10 cellular contexts compared by ENCODE assay signal in the genomic region with DNA sequence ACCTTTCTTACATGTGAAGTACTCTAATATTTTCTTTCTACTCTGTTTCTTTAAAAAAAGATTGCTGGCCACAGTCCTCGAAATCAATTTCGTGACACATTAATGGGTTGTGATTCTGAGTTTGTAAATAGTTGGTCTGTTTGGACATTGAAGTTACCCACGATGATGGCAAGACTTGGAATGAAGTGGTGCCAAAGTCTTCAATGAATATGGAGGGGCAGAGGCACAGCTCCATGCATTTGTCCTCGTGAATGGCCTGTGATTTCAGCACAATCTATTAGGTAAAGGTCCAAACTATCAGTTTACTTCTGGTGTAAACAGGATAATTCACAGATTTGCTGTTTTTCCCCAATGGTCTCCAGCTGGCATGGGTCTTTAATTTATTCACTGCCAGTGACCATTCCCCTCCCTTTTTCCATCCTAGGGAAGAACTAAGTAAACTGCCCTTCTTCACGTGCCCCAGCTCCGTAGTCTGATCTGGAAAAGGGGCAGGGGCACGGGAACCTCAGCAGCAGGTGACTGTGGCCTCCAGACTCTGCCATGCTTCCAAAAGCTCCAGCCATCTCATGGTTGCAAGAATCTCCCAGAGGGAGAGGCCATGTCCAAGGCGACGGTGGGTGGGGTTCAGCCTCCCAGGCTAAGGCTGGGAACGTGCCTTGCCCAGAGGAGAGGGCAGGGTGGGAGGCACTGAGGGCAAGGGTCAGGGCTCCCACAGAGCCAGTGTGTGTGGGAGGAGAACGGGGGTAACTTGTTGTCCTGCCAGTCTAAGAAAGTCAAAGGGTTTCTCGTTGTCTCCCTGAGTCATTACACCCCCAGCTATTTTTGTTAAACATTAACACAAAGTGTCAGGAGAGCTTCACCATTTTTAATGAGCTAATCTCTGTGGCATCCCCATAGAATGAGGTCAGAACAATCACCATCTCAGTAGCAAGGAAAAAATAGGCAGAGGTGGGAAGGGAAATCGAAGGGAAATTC. TPM values are rescaled to one million over a fixed set of nuclear protein-coding genes. Genes with fewer than 3 reads are reported as not detected.
DNase-seq lines count a peak whose midpoint lies in the region; ATAC-seq, FAIRE-seq and TF ChIP-seq lines count a peak whose summit lies in the region.
"Had no signal": no experiment of that assay in that cellular context is flagged by ENCODE, and none has a peak within 500 bp of the region (broad histone marks: within the 10 kb centered on the region; RNA-seq: fewer than 3 reads in every experiment).

No MANE protein-coding gene starts in this region.

- H3K27ac ChIP-seq in GM12878 (ENCODE audit: control insufficient read depth, insufficient read depth), result no peak overlapping the region
- H3K27ac ChIP-seq in stomach smooth muscle (ENCODE audit: low read length), result peak overlapping the region; percentile 85
- H3K27ac ChIP-seq: upper lobe of left lung had no signal

- H2AFZ ChIP-seq in GM12878 (ENCODE audit: control insufficient read depth, low read depth, low read length), result no peak overlapping the region

- POLR2A ChIA-PET in GM12878 (lab: Charles Lee), result interaction anchor here (0.7 to 1.4 kb wide), 3 partner anchors 17 to 291 kb away, joined by 3 read pairs; a partner anchor contains a TSS

- H3K4me3 ChIP-seq in GM12878, result no peak overlapping the region
- H3K4me3 ChIP-seq in stomach smooth muscle (ENCODE audit: low read length in 2 of 2), result peak overlapping the region in 1 of 2 donors; percentile 15
- H3K4me3 ChIP-seq: upper lobe of left lung had no signal

- DNase-seq in GM12878 (ENCODE audit: low read depth, low spot score), result no peak
- peak; percentile 63 for DNase-seq in left lobe of liver (ENCODE audit: low spot score)
- DNase-seq in GM12892 (ENCODE audit: insufficient read length), result no peak
- DNase-seq in NCI-H1436 treated with DMSO at 0.1 percent for 48 hours (lab: John Stamatoyannopoulos, UW), result no peak
- no peak for DNase-seq in hypothalamus (lab: John Stamatoyannopoulos, UW)
- DNase-seq: NCI-H1105, upper lobe of left lung had no signal

- no TSS peak for BruUV-seq in GM12878 (replicated peaks; lab: Mats Ljungman, UMichigan)

- CTCF ChIA-PET in GM12878 (lab: Yijun Ruan, JAX), result interaction anchor here (0.7 to 3.7 kb wide), 6 partner anchors 11 to 288 kb away, joined by 3 to 21 read pairs (median 6); no protein-coding TSS in a partner anchor

- no peak overlapping the region for H3K4me2 ChIP-seq in GM12878 (ENCODE audit: control insufficient read depth, insufficient read depth)

- H3K9ac ChIP-seq in GM12878 (ENCODE audit: control insufficient read depth, insufficient read depth, low read length) (no peak overlapping the region), stomach smooth muscle (ENCODE audit: low read length in 2 of 2) (peak overlapping the region in 1 of 2 donors; percentile 5)

- TF ChIP-seq RAD21 in GM12878 (IDR thresholded peaks at IDR 0.05; ENCODE audit: insufficient read depth, low read depth, low read length), result no peak

- H4K20me1 ChIP-seq in GM12878 (ENCODE audit: control insufficient read depth, insufficient read depth), result no peaks in the 10 kb centered on the region

- RAD21 ChIA-PET in GM12878 (lab: Charles Lee; ENCODE audit: unreplicated experiment), result interaction anchor here (1.6 to 3.7 kb wide), 4 partner anchors 11 to 36 kb away, joined by 4 to 40 read pairs (median 6); a partner anchor contains a TSS

- no peak for TF ChIP-seq CTCF in GM12878 (IDR thresholded peaks at IDR 0.05 in 2 of 3, conservative IDR thresholded peaks at IDR 0.05 in 1 of 3; ENCODE audit: control insufficient read depth in 2 of 3, extremely low read depth in 1 of 3, insufficient read depth in 1 of 3, low read depth in 3 of 3, low read length in 3 of 3)

- intact Hi-C loops in GM12878 (cut with micrococcal nuclease; ENCODE audit: unreplicated experiment), result no loop called here

- TF ChIP-seq EP300 in GM12878 (IDR thresholded peaks at IDR 0.05; ENCODE audit: borderline replicate concordance in 1 of 2, control insufficient read depth in 1 of 2, low read depth in 2 of 2, low read length in 2 of 2), result no peak

- H3K27me3 ChIP-seq in GM12878 (replicated peaks in 1 of 2; ENCODE audit: control insufficient read depth in 2 of 2, insufficient read depth in 2 of 2, low read length in 1 of 2) (no peaks in the 10 kb centered on the region), stomach smooth muscle (ENCODE audit: control insufficient read depth in 1 of 2, insufficient read depth in 2 of 2, low read length in 2 of 2) (no peaks in the 10 kb centered on the region)
- H3K27me3 ChIP-seq: upper lobe of left lung had no signal

- in situ Hi-C loops in GM12878 (cut with MboI), result no loop called here

- no peak for FAIRE-seq in GM12878 (lab: Jason Lieb, UNC)
- FAIRE-seq in GM12892 (lab: Jason Lieb, UNC), result no peak

- no peak for TF ChIP-seq POLR2A in GM12878 (IDR thresholded peaks at IDR 0.05; ENCODE audit: low read depth, low read length)
- TF ChIP-seq POLR2A in GM12892 (IDR thresholded peaks at IDR 0.05; ENCODE audit: low read depth, low read length), result no peak

- 28% methylated on average over 13 of the region's 13 CpGs for WGBS in GM12878 (ENCODE audit: insufficient coverage, insufficient replicate concordance, low lambda C conversion rate, missing lambda C conversion rate)

- ATAC-seq in HG02759 (IDR thresholded peaks at IDR 0.05; ENCODE audit: unreplicated experiment) (peak; percentile 34), GM12878 (peak; percentile 32), left lobe of liver (peak; percentile 71), HG02678 (IDR thresholded peaks at IDR 0.05; ENCODE audit: unreplicated experiment) (no peak)

- H3K79me2 ChIP-seq in GM12878 (ENCODE audit: control insufficient read depth, insufficient read depth, low read length), result no peaks in the 10 kb centered on the region

- no peaks in the 10 kb centered on the region for H3K36me3 ChIP-seq in GM12878 (ENCODE audit: control insufficient read depth in 2 of 2, insufficient read depth in 2 of 2, low read length in 1 of 2)
- no peaks in the 10 kb centered on the region for H3K36me3 ChIP-seq in stomach smooth muscle (ENCODE audit: control insufficient read depth in 2 of 2, insufficient read depth in 2 of 2, low read length in 2 of 2)
- H3K36me3 ChIP-seq: upper lobe of left lung had no signal

- SMC1A ChIA-PET in GM12878 (lab: Charles Lee; ENCODE audit: uncharacterized antibody, unreplicated experiment), result interaction anchor here (0.6 to 3.8 kb wide), 7 partner anchors 9 to 61 kb away, joined by 3 to 51 read pairs (median 4); a partner anchor contains a TSS

- peaks cover 29% of the 10 kb centered on the region for H3K4me1 ChIP-seq in GM12878 (ENCODE audit: control insufficient read depth, insufficient read depth, low read length)
- peaks cover 39% of the 10 kb centered on the region for H3K4me1 ChIP-seq in stomach smooth muscle (ENCODE audit: control insufficient read depth, insufficient read depth, low read length)

- H3K9me3 ChIP-seq in GM12878 (replicated peaks; ENCODE audit: control insufficient read depth, insufficient read depth, low read length) (no peaks in the 10 kb centered on the region), stomach smooth muscle (ENCODE audit: control insufficient read depth in 2 of 2, low read length in 2 of 2) (no peaks in the 10 kb centered on the region)
- H3K9me3 ChIP-seq: upper lobe of left lung had no signal

RNA-seq across cellular contexts. Expression of a gene that starts 16.9 kb away (rescaled TPM):
- total RNA-seq in GM12878 (2013; cell fraction: nucleolus; rRNA removed), result 32.1 and 35.1 TPM in 2 replicates
- total RNA-seq in GM12878 (2014; rRNA removed), result 24.1 and 25.8 TPM in 2 replicates
- 16.6 and 19.7 TPM in 2 replicates for total RNA-seq in GM12878 (2014; rRNA removed; fragmentation: Illumina TruSeq; extraction: Trizol)
- total RNA-seq in GM12878 (2021), result 50.0 and 50.8 TPM in 2 replicates
- polyA plus RNA-seq in GM12878 (2011; ENCODE audit: low read depth), result 10.9 TPM
- 21.5 and 29.1 TPM in 2 replicates for polyA plus RNA-seq in GM12878 (2011; rRNA removed)
- polyA plus RNA-seq in GM12878 (2011; cell fraction: cytosol; rRNA removed), result 45.9 and 46.4 TPM in 2 replicates
- 21.1 and 25.5 TPM in 2 replicates for polyA plus RNA-seq in GM12878 (2011; cell fraction: nucleus; rRNA removed)
- polyA plus RNA-seq in GM12878 (2012), result 20.4 and 25.0 TPM in 2 replicates
- polyA plus RNA-seq in GM12878 (2014; fragmentation: Illumina TruSeq; extraction: Trizol), result 15.3 and 25.2 TPM in 2 replicates
- 1 to 10 TPM in 1 of 2 experiments, under 1 TPM in 1; 0.79 to 1.1 TPM for polyA plus RNA-seq in GM12878 (2014; fragmentation: Nextera tagmentation; extraction: Ambion mirVana)
- 35.5 and 39.9 TPM in 2 replicates for polyA plus RNA-seq in GM12878 (2014; rRNA removed)
- polyA plus RNA-seq in GM12878 (2016; fragmentation: Nextera tagmentation; extraction: Ambion mirVana), result 1 to 10 TPM; 6.2 to 6.9 TPM
- polyA minus RNA-seq in GM12878 (2011; rRNA and poly(A)+ RNA removed), result 35.8 and 47.0 TPM in 2 replicates
- 16.1 and 18.3 TPM in 2 replicates for polyA minus RNA-seq in GM12878 (2011; cell fraction: cytosol; rRNA and poly(A)+ RNA removed)
- polyA minus RNA-seq in GM12878 (2011; cell fraction: nucleus; rRNA and poly(A)+ RNA removed), result 8.1 and 13.5 TPM in 2 replicates
- 26.2 TPM for total RNA-seq in left lobe of liver
- polyA plus RNA-seq in GM12892 (2012; ENCODE audit: missing spikeins), result 18.4 TPM

RNA-seq across cellular contexts. Expression of a gene that starts 36.6 kb away (rescaled TPM):
- total RNA-seq in GM12878 (2013; cell fraction: nucleolus; rRNA removed), result 350 and 390 TPM in 2 replicates
- total RNA-seq in GM12878 (2014; rRNA removed) (24.1 and 26.8 TPM in 2 replicates), GM12878 (2014; rRNA removed; fragmentation: Illumina TruSeq; extraction: Trizol) (27.0 and 30.5 TPM in 2 replicates), GM12878 (2021) (88.1 and 92.2 TPM in 2 replicates), left lobe of liver (75.3 TPM)
- polyA plus RNA-seq in GM12878 (2011; ENCODE audit: low read depth), result 10.0 TPM
- polyA plus RNA-seq in GM12878 (2011; rRNA removed) (12.6 and 21.2 TPM in 2 replicates), GM12878 (2014; fragmentation: Illumina TruSeq; extraction: Trizol) (44.7 and 57.4 TPM in 2 replicates), GM12878 (2014; fragmentation: Nextera tagmentation; extraction: Ambion mirVana) (1 to 10 TPM; 2.6 to 3.3 TPM), GM12878 (2014; rRNA removed) (30.8 and 36.1 TPM in 2 replicates), GM12878 (2016; fragmentation: Nextera tagmentation; extraction: Ambion mirVana) (10 to 100 TPM; 11.0 to 16.4 TPM)
- 10.7 and 12.7 TPM in 2 replicates for polyA plus RNA-seq in GM12878 (2011; cell fraction: cytosol; rRNA removed)
- polyA plus RNA-seq in GM12878 (2011; cell fraction: nucleus; rRNA removed), result 68.4 and 143 TPM in 2 replicates
- 17.8 and 21.9 TPM in 2 replicates for polyA plus RNA-seq in GM12878 (2012)
- polyA minus RNA-seq in GM12878 (2011; rRNA and poly(A)+ RNA removed), result 47.1 and 52.2 TPM in 2 replicates
- polyA minus RNA-seq in GM12878 (2011; cell fraction: cytosol; rRNA and poly(A)+ RNA removed), result 18.7 and 21.0 TPM in 2 replicates
- polyA minus RNA-seq in GM12878 (2011; cell fraction: nucleus; rRNA and poly(A)+ RNA removed), result 46.8 and 73.0 TPM in 2 replicates
- 17.4 TPM for polyA plus RNA-seq in GM12892 (2012; ENCODE audit: missing spikeins)

RNA-seq across cellular contexts. Expression of a gene that starts 49.7 kb away (rescaled TPM):
- 7.2 and 8.4 TPM in 2 replicates for total RNA-seq in GM12878 (2013; cell fraction: nucleolus; rRNA removed)
- total RNA-seq in GM12878 (2014; rRNA removed) (20.9 and 24.1 TPM in 2 replicates), GM12878 (2014; rRNA removed; fragmentation: Illumina TruSeq; extraction: Trizol) (11.9 and 14.7 TPM in 2 replicates), GM12878 (2021) (21.0 and 21.1 TPM in 2 replicates), left lobe of liver (2.3 TPM)
- 7.9 TPM for polyA plus RNA-seq in GM12878 (2011; ENCODE audit: low read depth)
- polyA plus RNA-seq in GM12878 (2011; rRNA removed) (4.1 and 7.0 TPM in 2 replicates), GM12878 (2014; fragmentation: Illumina TruSeq; extraction: Trizol) (13.1 and 23.7 TPM in 2 replicates), GM12878 (2014; fragmentation: Nextera tagmentation; extraction: Ambion mirVana) (1 to 10 TPM; 2.2 to 5.5 TPM), GM12878 (2014; rRNA removed) (25.5 and 26.0 TPM in 2 replicates), GM12878 (2016; fragmentation: Nextera tagmentation; extraction: Ambion mirVana) (10 to 100 TPM; 27.3 to 30.3 TPM)
- 11.6 and 12.3 TPM in 2 replicates for polyA plus RNA-seq in GM12878 (2011; cell fraction: cytosol; rRNA removed)
- 6.2 and 6.5 TPM in 2 replicates for polyA plus RNA-seq in GM12878 (2011; cell fraction: nucleus; rRNA removed)
- polyA plus RNA-seq in GM12878 (2012), result 8.5 and 13.0 TPM in 2 replicates
- polyA minus RNA-seq in GM12878 (2011; rRNA and poly(A)+ RNA removed), result 4.2 and 7.4 TPM in 2 replicates
- 1.4 and 1.6 TPM in 2 replicates for polyA minus RNA-seq in GM12878 (2011; cell fraction: cytosol; rRNA and poly(A)+ RNA removed)
- 0.48 and 1.4 TPM in 2 replicates for polyA minus RNA-seq in GM12878 (2011; cell fraction: nucleus; rRNA and poly(A)+ RNA removed)
- polyA plus RNA-seq in GM12892 (2012; ENCODE audit: missing spikeins), result 5.1 TPM
